In genomic region chr20:973785-974194, GRCh38 we compare ENCODE assay signal across 9 cellular contexts. TPM values are rescaled to one million over a fixed set of nuclear protein-coding genes. Genes with fewer than 3 reads are reported as not detected.
A peak's percentile ranks its signal among the peaks of the same experiment; 100 is the strongest.
DNase-seq lines count a peak whose midpoint lies in the region; ATAC-seq and TF ChIP-seq lines count a peak whose summit lies in the region.
"Had no signal": no experiment of that assay in that cellular context is flagged by ENCODE, and none has a peak within 500 bp of the region (broad histone marks: within the 10 kb centered on the region; RNA-seq: fewer than 3 reads in every experiment).

No MANE protein-coding gene starts in this region.

- no peak overlapping the region for H3K4me3 Mint-ChIP-seq in chondrocyte (ENCODE audit: unreplicated experiment)
- H3K4me3 Mint-ChIP-seq in natural killer cell treated with Interleukin-12 subunit alpha and Interleukin-12 subunit beta and Interleukin-15 and Interleukin-18, amount 100 ng/mL, for 72 hours = no peak overlapping the region
- H3K4me3 Mint-ChIP-seq: dendritic cell treated with granulocyte-macrophage colony-stimulating factor and Interleukin-4, amounts not matched to agents 40 ng/mL and 50 ng/mL, for 4 days had no signal

- no peaks in the 10 kb centered on the region for H3K36me3 Mint-ChIP-seq in chondrocyte (ENCODE audit: low read depth)
- H3K36me3 Mint-ChIP-seq in natural killer cell treated with Interleukin-12 subunit alpha and Interleukin-12 subunit beta and Interleukin-15 and Interleukin-18, amount 100 ng/mL, for 72 hours = no peaks in the 10 kb centered on the region

- no peaks in the 10 kb centered on the region for H3K27me3 ChIP-seq in RWPE2 (ENCODE audit: insufficient read depth, poor library complexity, severe bottlenecking)

- no peak overlapping the region for H3K27ac Mint-ChIP-seq in chondrocyte (ENCODE audit: unreplicated experiment)
- no peak overlapping the region for H3K27ac Mint-ChIP-seq in natural killer cell treated with Interleukin-12 subunit alpha and Interleukin-12 subunit beta and Interleukin-15 and Interleukin-18, amount 100 ng/mL, for 72 hours
- H3K27ac Mint-ChIP-seq: dendritic cell treated with granulocyte-macrophage colony-stimulating factor and Interleukin-4, amounts not matched to agents 40 ng/mL and 50 ng/mL, for 4 days had no signal

- no peaks in the 10 kb centered on the region for H3K36me3 ChIP-seq in RWPE2 (ENCODE audit: low read depth)

- no peak overlapping the region for H3K4me3 ChIP-seq in RWPE2 (ENCODE audit: severe bottlenecking)

- peaks cover 18% of the 10 kb centered on the region for H3K27me3 Mint-ChIP-seq in chondrocyte (ENCODE audit: low read depth)
- peaks cover 0 to 2% of the 10 kb centered on the region in 2 donors for H3K27me3 Mint-ChIP-seq in natural killer cell treated with Interleukin-12 subunit alpha and Interleukin-12 subunit beta and Interleukin-15 and Interleukin-18, amount 100 ng/mL, for 72 hours

- peak; percentile 64 for ATAC-seq in HG02642 (IDR thresholded peaks at IDR 0.05; ENCODE audit: poor library complexity, unreplicated experiment)
- peak; percentile 71 for ATAC-seq in RWPE2 (ENCODE audit: low read depth)
- peak; percentile 69 to 73 for ATAC-seq in natural killer cell treated with Interleukin-12 subunit alpha and Interleukin-12 subunit beta and Interleukin-15 and Interleukin-18, amount 100 ng/mL, for 72 hours
- no peak for ATAC-seq in GM19467 (IDR thresholded peaks at IDR 0.05; ENCODE audit: unreplicated experiment)

- no peaks in the 10 kb centered on the region for H3K9me3 ChIP-seq in RWPE2 (ENCODE audit: severe bottlenecking)

- H3K9me3 Mint-ChIP-seq in chondrocyte (ENCODE audit: low read depth) = no peaks in the 10 kb centered on the region
- H3K9me3 Mint-ChIP-seq in natural killer cell treated with Interleukin-12 subunit alpha and Interleukin-12 subunit beta and Interleukin-15 and Interleukin-18, amount 100 ng/mL, for 72 hours = no peaks in the 10 kb centered on the region
- H3K9me3 Mint-ChIP-seq: dendritic cell treated with granulocyte-macrophage colony-stimulating factor and Interleukin-4, amounts not matched to agents 40 ng/mL and 50 ng/mL, for 4 days had no signal

- no peak overlapping the region for H3K27ac ChIP-seq in RWPE2 (ENCODE audit: poor library complexity, severe bottlenecking)

- H3K4me1 Mint-ChIP-seq in chondrocyte (ENCODE audit: low read depth) = no peaks in the 10 kb centered on the region
- H3K4me1 Mint-ChIP-seq in natural killer cell treated with Interleukin-12 subunit alpha and Interleukin-12 subunit beta and Interleukin-15 and Interleukin-18, amount 100 ng/mL, for 72 hours (ENCODE audit: low read depth in 2 of 2) = peaks cover 3 to 5% of the 10 kb centered on the region in 2 donors

- TF ChIP-seq CTCF in RWPE2 (IDR thresholded peaks at IDR 0.05; ENCODE audit: poor library complexity, severe bottlenecking) (peak; percentile 58), chondrocyte (IDR thresholded peaks at IDR 0.05) (peak; percentile 58)

- peak; percentile 85 for DNase-seq in SIG-M5 treated with dmso at 0.1 percent for 504 hours (lab: John Stamatoyannopoulos, UW; ENCODE audit: unreplicated experiment)
- no peak for DNase-seq in SIG-M5 (lab: John Stamatoyannopoulos, UW)
- no peak for DNase-seq in RWPE2 (ENCODE audit: low spot score)
- no peak for DNase-seq in chondrocyte (ENCODE audit: low spot score)
- DNase-seq in natural killer cell treated with Interleukin-12 subunit alpha and Interleukin-12 subunit beta and Interleukin-15 and Interleukin-18, amount 100 ng/mL, for 72 hours (ENCODE audit: low spot score) = peak; percentile 49
- DNase-seq in superior temporal gyrus (ENCODE audit: extremely low spot score) = no peak

- no peaks in the 10 kb centered on the region for H3K4me1 ChIP-seq in RWPE2 (ENCODE audit: insufficient read depth, poor library complexity, severe bottlenecking)

RNA-seq across cellular contexts. Expression of gene RSPO4, which starts 28.3 kb away (rescaled TPM):
- 0.19 TPM in 1 of 3 replicates, not detected in the others for total RNA-seq in chondrocyte
- total RNA-seq in natural killer cell treated with Interleukin-12 subunit alpha and Interleukin-12 subunit beta and Interleukin-15 and Interleukin-18, amount 100 ng/mL, for 72 hours = under 1 TPM in 1 of 2 donors, not detected in 1; 0.19 TPM

RNA-seq across cellular contexts. Expression of gene ANGPT4, which starts 57.7 kb away (rescaled TPM):
- total RNA-seq in chondrocyte = 0.12 TPM in 1 of 3 replicates, not detected in the others
- total RNA-seq in natural killer cell treated with Interleukin-12 subunit alpha and Interleukin-12 subunit beta and Interleukin-15 and Interleukin-18, amount 100 ng/mL, for 72 hours = not detected

Comparison
In these comparisons a context has a peak if more than half of its experiments do, and no peak if none do; other contexts are left out.
1. DNase-seq: peak in SIG-M5 treated with dmso at 0.1 percent for 504 hours (single experiment) and natural killer cell treated with Interleukin-12 subunit alpha and Interleukin-12 subunit beta and Interleukin-15 and Interleukin-18, amount 100 ng/mL, for 72 hours (single experiment); none in SIG-M5 (single experiment), RWPE2 (single experiment), chondrocyte (single experiment) and superior temporal gyrus (single experiment).